17 cellular contexts compared by ENCODE assay signal in the genomic region with DNA sequence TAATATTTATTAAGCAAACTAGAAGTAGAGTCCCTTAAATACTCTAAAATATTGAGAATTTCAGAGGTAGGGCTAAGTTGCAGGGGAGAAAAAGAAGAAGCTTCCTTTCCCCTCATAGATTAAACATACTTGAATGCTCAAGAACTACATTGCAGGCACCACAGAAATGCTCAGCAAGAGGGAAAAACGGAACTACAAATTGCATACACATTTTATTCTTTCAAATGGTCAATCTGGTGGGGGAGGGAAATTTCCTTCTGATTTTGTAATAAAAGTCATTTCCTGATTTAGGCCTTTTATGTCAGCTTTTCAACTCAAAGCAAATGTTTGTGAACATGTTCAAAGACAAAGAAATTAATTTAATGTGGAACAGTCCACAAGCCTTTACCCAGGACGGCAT.
"Had no signal": no experiment of that assay in that cellular context is flagged by ENCODE, and none has a peak within 500 bp of the region (broad histone marks: within the 10 kb centered on the region; RNA-seq: fewer than 3 reads in every experiment).

No MANE protein-coding gene starts in this region.

- H3K27me3 ChIP-seq: pancreas, transverse colon, vagina had no signal

- DNase-seq: activated T-cell treated with anti-CD3 and anti-CD28 coated beads, Interleukin-2, amount 50 U/mL, for 1 hour; central memory CD4-positive, alpha-beta T cell; effector memory CD4-positive, alpha-beta T cell; glutamatergic neuron; hippocampal formation; kidney glomerular epithelial cell; left ventricle myocardium inferior; mammary epithelial cell; natural killer cell; pancreas; right cardiac atrium; stimulated activated CD4-positive, alpha-beta T cell treated with anti-CD3 and anti-CD28 coated beads, Interleukin-1b, Interleukin-23, amount 100 ng/mL, for 48 hours; stimulated activated naive CD8-positive, alpha-beta T cell treated with anti-CD3 and anti-CD28 coated beads, Interleukin-15, amount 100 ng/mL, for 72 hours; T-helper 9 cell; transverse colon had no signal

- H3K4me1 ChIP-seq: pancreas, transverse colon, vagina had no signal

- H3K9me3 ChIP-seq: left ventricle myocardium inferior, pancreas, transverse colon, vagina had no signal

- H3K27ac ChIP-seq: left ventricle myocardium inferior, pancreas, vagina had no signal

- H3K4me3 ChIP-seq: left ventricle myocardium inferior, pancreas, skin epidermis, transverse colon, vagina had no signal
